9 cellular contexts compared by ENCODE assay signal in genomic region chr9:87148391-87149237, GRCh38.
DNase-seq lines count a peak whose midpoint lies in the region; ATAC-seq, FAIRE-seq and TF ChIP-seq lines count a peak whose summit lies in the region.
"Had no signal": no experiment of that assay in that cellular context is flagged by ENCODE, and none has a peak within 500 bp of the region (broad histone marks: within the 10 kb centered on the region; RNA-seq: fewer than 3 reads in every experiment).

No MANE protein-coding gene starts in this region.

- CTCF ChIA-PET in CD4-positive, alpha-beta T cell (lab: Charles Lee): no interaction called here

- peaks cover 32% of the 10 kb centered on the region for H3K27me3 ChIP-seq in CD4-positive, alpha-beta T cell (ENCODE audit: control insufficient read depth, insufficient read depth, low read length)

- no peaks in the 10 kb centered on the region for H3K36me3 Mint-ChIP-seq in CD4-positive, alpha-beta T cell (ENCODE audit: low read depth)

- POLR2A ChIA-PET in CD4-positive, alpha-beta T cell (lab: Charles Lee): no interaction called here

- H3K4me3 ChIP-seq in kidney (ENCODE audit: low read length in 2 of 2): peak overlapping the region in 1 of 2 donors; percentile 54
- H3K4me3 ChIP-seq in skin epidermis: peak overlapping the region; percentile 6 to 31 (median 15)

- peaks cover 77% of the 10 kb centered on the region for H3K27me3 Mint-ChIP-seq in CD4-positive, alpha-beta T cell

- no peaks in the 10 kb centered on the region for H3K9me3 ChIP-seq in kidney (ENCODE audit: control insufficient read depth in 1 of 2, low read length in 2 of 2)
- no peaks in the 10 kb centered on the region for H3K9me3 ChIP-seq in CD4-positive, alpha-beta T cell (ENCODE audit: control insufficient read depth, low read length)

- no peaks in the 10 kb centered on the region for H3K4me1 Mint-ChIP-seq in CD4-positive, alpha-beta T cell (ENCODE audit: low read depth)

- no peaks in the 10 kb centered on the region for H3K9me3 Mint-ChIP-seq in CD4-positive, alpha-beta T cell

- H3K9ac ChIP-seq in kidney (ENCODE audit: low read length in 2 of 2): peak overlapping the region in 1 of 2 donors; percentile 53

- FAIRE-seq in kidney (lab: Jason Lieb, UNC): no peak

- DNase-seq in COLO829 (ENCODE audit: low spot score) (peak; percentile 69), NCI-H226 (peak; percentile 62), kidney (peak; percentile 94), NCI-H524 treated with DMSO at 0.1 percent for 48 hours (lab: John Stamatoyannopoulos, UW) (no peak)
- no peak for DNase-seq in CD4-positive, alpha-beta T cell

- no peak for ATAC-seq in CD4-positive, alpha-beta T cell (ENCODE audit: poor library complexity)
- no peak for ATAC-seq in HG03135 (IDR thresholded peaks at IDR 0.05; ENCODE audit: unreplicated experiment)

- TF ChIP-seq CTCF in kidney (IDR thresholded peaks at IDR 0.05; ENCODE audit: borderline replicate concordance, extremely low read depth, insufficient read depth): no peak
- no peak for TF ChIP-seq CTCF in CD4-positive, alpha-beta T cell (IDR thresholded peaks at IDR 0.05)

- H3K27ac Mint-ChIP-seq in CD4-positive, alpha-beta T cell: no peak overlapping the region

- intact Hi-C loops in kidney (cut with DNase I): no loop called here
- intact Hi-C loops in CD4-positive, alpha-beta T cell (cut with DNase I, micrococcal nuclease): no loop called here

- peak overlapping the region; percentile 93 for H3K27ac ChIP-seq in cingulate gyrus (ENCODE audit: low read depth, low read length)
- H3K27ac ChIP-seq in kidney (ENCODE audit: low read depth in 2 of 2, low read length in 2 of 2): peak overlapping the region; percentile 59 to 60
- peak overlapping the region in 20 of 21 experiments; percentile 32 to 92 (median 77) for H3K27ac ChIP-seq in skin epidermis
- no peak overlapping the region for H3K27ac ChIP-seq in CD4-positive, alpha-beta T cell (ENCODE audit: low read depth, low read length)
- H3K27ac ChIP-seq: HL-60 had no signal

- no peaks in the 10 kb centered on the region for H3K36me3 ChIP-seq in kidney (ENCODE audit: control insufficient read depth in 1 of 2, insufficient read depth in 2 of 2, low read length in 2 of 2)

- peaks cover 2 to 3% of the 10 kb centered on the region in 2 donors for H3K4me1 ChIP-seq in kidney (ENCODE audit: control insufficient read depth in 1 of 2, insufficient read depth in 1 of 2, low read depth in 1 of 2, low read length in 2 of 2)

- no peak overlapping the region for H3K4me3 Mint-ChIP-seq in CD4-positive, alpha-beta T cell

Comparison
In these comparisons a context has a peak if more than half of its experiments do, and no peak if none do; other contexts are left out.
1. DNase-seq: peak in COLO829 (single experiment), NCI-H226 (single experiment) and kidney (single experiment); none in NCI-H524 treated with DMSO at 0.1 percent for 48 hours (single experiment) and CD4-positive, alpha-beta T cell (0 of 10).